7 cellular contexts compared by ENCODE assay signal in the genomic region with DNA sequence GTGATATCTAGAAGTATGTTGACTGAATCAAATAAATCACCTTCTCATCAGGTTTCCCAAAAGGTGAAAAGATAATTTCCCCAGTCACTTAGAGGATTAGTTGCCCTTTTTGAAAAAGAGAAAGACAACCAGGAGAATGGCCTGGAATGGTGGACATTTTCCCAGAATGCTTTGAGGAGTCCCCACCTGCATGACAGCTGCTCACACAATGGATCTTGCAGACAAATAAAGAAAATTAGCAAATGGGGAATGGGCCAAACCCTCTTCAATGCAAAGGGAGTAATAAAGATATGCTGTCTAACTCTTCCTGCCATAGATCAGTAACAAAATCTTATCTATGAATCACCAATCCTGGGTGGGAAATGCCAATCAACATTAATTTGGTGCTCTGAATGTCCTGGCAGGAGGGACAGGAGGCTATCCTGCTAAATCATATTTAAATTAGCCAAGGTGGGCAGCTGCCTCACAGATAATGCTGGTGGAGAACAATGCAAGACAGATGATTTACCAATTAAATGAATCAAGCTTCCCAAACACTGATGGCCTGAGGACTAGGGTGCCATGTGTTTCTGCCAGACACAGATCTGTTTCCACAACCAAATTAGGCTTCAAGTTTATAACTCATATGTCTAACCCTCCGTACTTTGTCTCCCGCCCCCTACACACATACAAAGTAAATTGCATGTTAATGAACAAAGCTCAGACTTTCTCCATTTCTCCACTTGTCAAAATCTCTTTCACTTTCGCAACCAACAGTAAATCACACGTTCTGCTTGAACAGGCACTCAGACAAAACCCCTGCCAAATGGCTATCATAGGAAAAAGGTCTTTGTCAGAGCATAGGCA.
DNase-seq lines count a peak whose midpoint lies in the region; ATAC-seq and TF ChIP-seq lines count a peak whose summit lies in the region.

No MANE protein-coding gene starts in this region.

- ATAC-seq in GM18870 (IDR thresholded peaks at IDR 0.05; ENCODE audit: unreplicated experiment) = peak; percentile 96

- H3K36me3 Mint-ChIP-seq in H9 (ENCODE audit: insufficient read depth in 1 of 3, low read depth in 3 of 3) = no peaks in the 10 kb centered on the region

- WGBS in H9 (ENCODE audit: extremely low coverage, insufficient read length, low lambda C conversion rate) = no CpG with 5 or more reads among the region's 4 CpGs
- WGBS in esophagus squamous epithelium, 2 donors = 7 to 8% methylated on average over 4 of the region's 4 CpGs

- H3K36me3 ChIP-seq in esophagus squamous epithelium (no peaks in the 10 kb centered on the region), vagina (no peaks in the 10 kb centered on the region)
- H3K36me3 ChIP-seq in effector memory CD4-positive, alpha-beta T cell (ENCODE audit: control insufficient read depth, insufficient read depth, low read length) = no peaks in the 10 kb centered on the region

- H3K56ac ChIP-seq in H9 (ENCODE audit: insufficient read length, low read depth, low read length) = no peak overlapping the region

- no peak overlapping the region for H4K8ac ChIP-seq in H9 (replicated peaks; ENCODE audit: insufficient read length, low read depth, low read length)

- H3K9me3 ChIP-seq in H9 (ENCODE audit: control insufficient read depth, low read depth, low read length) (no peaks in the 10 kb centered on the region), esophagus squamous epithelium (no peaks in the 10 kb centered on the region), vagina (no peaks in the 10 kb centered on the region)
- H3K9me3 ChIP-seq in effector memory CD4-positive, alpha-beta T cell (ENCODE audit: control insufficient read depth, low read length) = no peaks in the 10 kb centered on the region

- H2AFZ ChIP-seq in H9 (ENCODE audit: low read length) = peak overlapping the region; percentile 73

- intact Hi-C loops in esophagus squamous epithelium (cut with DNase I) (no loop called here), vagina (cut with DNase I) (no loop called here)

- H3K4me1 Mint-ChIP-seq in H9 = peaks cover 7 to 9% of the 10 kb centered on the region in 2 experiments

- H3K4me3 Mint-ChIP-seq in H9 = no peak overlapping the region

- H3K27ac Mint-ChIP-seq in H9 = no peak overlapping the region

- H3K18ac ChIP-seq in H9 (ENCODE audit: insufficient read length, low read depth, low read length) = no peak overlapping the region

- no peak overlapping the region for H2BK12ac ChIP-seq in H9 (ENCODE audit: insufficient read length, low read depth, low read length)

- H3K79me2 ChIP-seq in H9 (ENCODE audit: insufficient read depth, low read length) = no peaks in the 10 kb centered on the region

- no peaks in the 10 kb centered on the region for H4K20me1 ChIP-seq in H9 (ENCODE audit: control insufficient read depth, insufficient read depth, insufficient read length)

- H3K4ac ChIP-seq in H9 (ENCODE audit: low read depth, low read length) = no peak overlapping the region

- no peaks in the 10 kb centered on the region; the same call in 1 of the 2 replicates for H3K27me3 Mint-ChIP-seq in H9 (ENCODE audit: low read depth)

- H3K9ac ChIP-seq in H9 (ENCODE audit: extremely low read depth, insufficient read length, low read length) = no peak overlapping the region

- no peak overlapping the region for H3K14ac ChIP-seq in H9 (ENCODE audit: insufficient read depth, low read length)

- H2AK5ac ChIP-seq in H9 (ENCODE audit: insufficient read length, low read length) = no peak overlapping the region

- no peak overlapping the region for H3K4me2 ChIP-seq in H9 (ENCODE audit: insufficient read depth, insufficient read length, low read length)

- no peak overlapping the region for H2BK5ac ChIP-seq in H9 (ENCODE audit: insufficient read length, low read length)

- H3K23me2 ChIP-seq in H9 (ENCODE audit: insufficient read length, low read depth, low read length, poor library complexity, severe bottlenecking) = no peaks in the 10 kb centered on the region

- H3K27ac ChIP-seq in H9 (ENCODE audit: insufficient read length, low read depth, low read length) (no peak overlapping the region), esophagus squamous epithelium (peak overlapping the region in 1 of 4 donors; percentile 9), vagina (no peak overlapping the region)
- H3K27ac ChIP-seq in effector memory CD4-positive, alpha-beta T cell (ENCODE audit: insufficient read depth, low read length, poor library complexity, severe bottlenecking) = no peak overlapping the region

- no peak overlapping the region for H3K23ac ChIP-seq in H9 (ENCODE audit: insufficient read length, low read depth, low read length)

- no peak overlapping the region for H2BK15ac ChIP-seq in H9 (ENCODE audit: low read depth, low read length)

- no peaks in the 10 kb centered on the region for H3K79me1 ChIP-seq in H9 (ENCODE audit: insufficient read depth, low read depth, low read length, poor library complexity, severe bottlenecking)

- no peak overlapping the region for H4K5ac ChIP-seq in H9 (ENCODE audit: insufficient read length, low read depth, low read length)

- H3T11ph ChIP-seq in H9 (ENCODE audit: low read length) = no peak overlapping the region

- TF ChIP-seq POLR2A in esophagus squamous epithelium (IDR thresholded peaks at IDR 0.05) = no peak
- no peak for TF ChIP-seq POLR2A in vagina (IDR thresholded peaks at IDR 0.05)

- H4K91ac ChIP-seq in H9 (ENCODE audit: insufficient read length, low read depth, low read length) = no peak overlapping the region

- no peak overlapping the region for H2BK120ac ChIP-seq in H9 (ENCODE audit: low read depth, low read length, poor library complexity, severe bottlenecking)

- H2BK20ac ChIP-seq in H9 (ENCODE audit: low read depth, low read length, poor library complexity, severe bottlenecking) = no peak overlapping the region

- DNase-seq in H9 (no peak), NCI-H1436 (lab: John Stamatoyannopoulos, UW) (peak; percentile 73), esophagus squamous epithelium (lab: John Stamatoyannopoulos, UW) (no peak), vagina (ENCODE audit: extremely low spot score in 2 of 2) (no peak), AG20443 (ENCODE audit: low spot score) (no peak)
- no peak for DNase-seq in effector memory CD4-positive, alpha-beta T cell

- H3K4me3 ChIP-seq in esophagus squamous epithelium = peak overlapping the region in 3 of 4 donors; percentile 19 to 50 (median 24)
- H3K4me3 ChIP-seq in vagina = no peak overlapping the region
- H3K4me3 ChIP-seq in effector memory CD4-positive, alpha-beta T cell (ENCODE audit: insufficient read depth, low read depth, low read length, poor library complexity, severe bottlenecking) = no peak overlapping the region

- peaks cover 0 to 2% of the 10 kb centered on the region in 2 experiments; a peak in 1 of 5 replicates for H3K9me3 Mint-ChIP-seq in H9

- no peaks in the 10 kb centered on the region for H3K27me3 ChIP-seq in H9 (ENCODE audit: insufficient read depth, low read length)
- no peaks in the 10 kb centered on the region for H3K27me3 ChIP-seq in esophagus squamous epithelium
- no peaks in the 10 kb centered on the region for H3K27me3 ChIP-seq in vagina
- H3K27me3 ChIP-seq in effector memory CD4-positive, alpha-beta T cell (replicated peaks; ENCODE audit: control insufficient read depth, insufficient read depth, low read length, poor library complexity, severe bottlenecking) = no peaks in the 10 kb centered on the region

- TF ChIP-seq CTCF in H9 (conservative IDR thresholded peaks at IDR 0.05) (no peak), esophagus squamous epithelium (IDR thresholded peaks at IDR 0.05) (no peak), vagina (IDR thresholded peaks at IDR 0.05) (no peak)

- no peaks in the 10 kb centered on the region for H3K4me1 ChIP-seq in H9 (ENCODE audit: insufficient read depth, low read length)
- peaks cover 0 to 10% (median 0%) of the 10 kb centered on the region in 3 donors for H3K4me1 ChIP-seq in esophagus squamous epithelium
- H3K4me1 ChIP-seq in vagina = no peaks in the 10 kb centered on the region
- no peaks in the 10 kb centered on the region for H3K4me1 ChIP-seq in effector memory CD4-positive, alpha-beta T cell (ENCODE audit: control insufficient read depth, insufficient read depth, low read length, poor library complexity, severe bottlenecking)

Comparison
In these comparisons a context has a peak if more than half of its experiments do, and no peak if none do; other contexts are left out.
1. H3K4me3 ChIP-seq: peak in esophagus squamous epithelium (3 of 4); none in vagina (0 of 2) and effector memory CD4-positive, alpha-beta T cell (single experiment).